Comparison of ENCODE assay signal across 1 cellular context in genomic region chr3:31959951-31960792, GRCh38.
TF ChIP-seq lines count a peak whose summit lies in the region.

No MANE protein-coding gene starts in this region.

TF ChIP-seq in GM23338, 12 proteins besides CTCF, POLR2A, EP300 and RAD21 (continued from another document):
- TF ChIP-seq ZNF462 (CRISPR knock-in tag; IDR thresholded peaks at IDR 0.05) (peak; percentile 75; the same call in 1 of the 2 replicates), NANOG (IDR thresholded peaks at IDR 0.05; ENCODE audit: borderline replicate concordance) (peak; percentile 88), CREB1 (CRISPR knock-in tag; IDR thresholded peaks at IDR 0.05; ENCODE audit: low read depth) (peak; percentile 11; the same call in 1 of the 2 replicates), ETS1 (IDR thresholded peaks at IDR 0.05) (no peak)
